ENCODE assay signal across 15 cellular contexts in genomic region chr1:109027841-109028240, GRCh38. TPM values are rescaled to one million over a fixed set of nuclear protein-coding genes. Genes with fewer than 3 reads are reported as not detected.
DNase-seq lines count a peak whose midpoint lies in the region; ATAC-seq and TF ChIP-seq lines count a peak whose summit lies in the region.
"Had no signal": no experiment of that assay in that cellular context is flagged by ENCODE, and none has a peak within 500 bp of the region (broad histone marks: within the 10 kb centered on the region; RNA-seq: fewer than 3 reads in every experiment).

No MANE protein-coding gene starts in this region.

- dilution Hi-C loops in mammary epithelial cell (cut with HindIII; ENCODE audit: low sequenced_read_pairs), result no loop called here

- intact Hi-C loops in CD4-positive, alpha-beta T cell (cut with DNase I, micrococcal nuclease), result loop anchor here in 1 of 2 experiments (2.0 kb wide), 1 partner anchor 85 kb away; a partner anchor contains a TSS
- intact Hi-C loops in mammary epithelial cell (cut with micrococcal nuclease), result no loop called here

- no peak for ATAC-seq in CD4-positive, alpha-beta T cell (ENCODE audit: poor library complexity)
- no peak for ATAC-seq in stimulated activated effector memory CD8-positive, alpha-beta T cell treated with anti-CD3 and anti-CD28 coated beads, Interleukin-12 subunit alpha, Interleukin-12 subunit beta, amount 100 ng/mL, for 72 hours
- ATAC-seq: left lobe of liver had no signal

- CTCF ChIA-PET in CD4-positive, alpha-beta T cell (lab: Charles Lee), result interaction anchor here (0.9 to 2.2 kb wide), 5 partner anchors 17 to 85 kb away, joined by 3 to 11 read pairs (median 4); partner anchors contain the start of gene TAF13
- CTCF ChIA-PET in mammary epithelial cell (lab: Charles Lee; ENCODE audit: low non-redundant PET), result interaction anchor here (0.6 to 0.7 kb wide), 2 partner anchors 14 to 132 kb away, joined by 5 to 6 read pairs; partner anchors contain the start of gene WDR47

- no peaks in the 10 kb centered on the region for H3K27me3 ChIP-seq in CD4-positive, alpha-beta T cell (ENCODE audit: control insufficient read depth, insufficient read depth, low read length)
- H3K27me3 ChIP-seq in mammary epithelial cell (ENCODE audit: insufficient read depth, low read length), result no peaks in the 10 kb centered on the region
- no peaks in the 10 kb centered on the region for H3K27me3 ChIP-seq in neural progenitor cell

- H3K27me3 Mint-ChIP-seq in CD4-positive, alpha-beta T cell, result no peaks in the 10 kb centered on the region
- H3K27me3 Mint-ChIP-seq in HFFc6 (ENCODE audit: insufficient read depth) (no peaks in the 10 kb centered on the region), neural progenitor cell (ENCODE audit: insufficient read depth, low read depth) (no peaks in the 10 kb centered on the region)
- H3K27me3 Mint-ChIP-seq: activated naive CD8-positive, alpha-beta T cell treated with anti-CD3 and anti-CD28 coated beads, Interleukin-2, amount 10 ng/mL, durations not matched to agents 7 days and 5 days; central memory CD8-positive, alpha-beta T cell; naive B cell had no signal

- H3K27ac Mint-ChIP-seq in CD4-positive, alpha-beta T cell, result no peak overlapping the region
- H3K27ac Mint-ChIP-seq in HFFc6 (no peak overlapping the region), neural progenitor cell (no peak overlapping the region)
- H3K27ac Mint-ChIP-seq in stimulated activated effector memory CD8-positive, alpha-beta T cell treated with anti-CD3 and anti-CD28 coated beads, Interleukin-12 subunit alpha, Interleukin-12 subunit beta, amount 100 ng/mL, for 72 hours, result no peak overlapping the region
- H3K27ac Mint-ChIP-seq: activated naive CD8-positive, alpha-beta T cell treated with anti-CD3 and anti-CD28 coated beads, Interleukin-2, amount 10 ng/mL, durations not matched to agents 7 days and 5 days had no signal

- peaks cover 11% of the 10 kb centered on the region for H3K36me3 Mint-ChIP-seq in CD4-positive, alpha-beta T cell (ENCODE audit: low read depth)
- H3K36me3 Mint-ChIP-seq in HFFc6 (ENCODE audit: low read depth) (no peaks in the 10 kb centered on the region), neural progenitor cell (no peaks in the 10 kb centered on the region)
- no peaks in the 10 kb centered on the region for H3K36me3 Mint-ChIP-seq in stimulated activated effector memory CD8-positive, alpha-beta T cell treated with anti-CD3 and anti-CD28 coated beads, Interleukin-12 subunit alpha, Interleukin-12 subunit beta, amount 100 ng/mL, for 72 hours
- H3K36me3 Mint-ChIP-seq: activated naive CD8-positive, alpha-beta T cell treated with anti-CD3 and anti-CD28 coated beads, Interleukin-2, amount 10 ng/mL, durations not matched to agents 7 days and 5 days; naive B cell had no signal

- H3K9ac ChIP-seq in mammary epithelial cell (ENCODE audit: insufficient read depth, low read length) (no peak overlapping the region), neural progenitor cell (no peak overlapping the region)

- H3K4me3 Mint-ChIP-seq in CD4-positive, alpha-beta T cell, result no peak overlapping the region
- H3K4me3 Mint-ChIP-seq in HFFc6, result no peak overlapping the region
- no peak overlapping the region for H3K4me3 Mint-ChIP-seq in neural progenitor cell
- no peak overlapping the region for H3K4me3 Mint-ChIP-seq in stimulated activated effector memory CD8-positive, alpha-beta T cell treated with anti-CD3 and anti-CD28 coated beads, Interleukin-12 subunit alpha, Interleukin-12 subunit beta, amount 100 ng/mL, for 72 hours
- H3K4me3 Mint-ChIP-seq: activated naive CD8-positive, alpha-beta T cell treated with anti-CD3 and anti-CD28 coated beads, Interleukin-2, amount 10 ng/mL, durations not matched to agents 7 days and 5 days; central memory CD8-positive, alpha-beta T cell; naive B cell had no signal

- H3K4me1 Mint-ChIP-seq in CD4-positive, alpha-beta T cell (ENCODE audit: low read depth), result peaks cover 6% of the 10 kb centered on the region
- peaks cover 15% of the 10 kb centered on the region for H3K4me1 Mint-ChIP-seq in HFFc6 (ENCODE audit: low read depth)
- H3K4me1 Mint-ChIP-seq in neural progenitor cell, result no peaks in the 10 kb centered on the region
- H3K4me1 Mint-ChIP-seq in stimulated activated effector memory CD8-positive, alpha-beta T cell treated with anti-CD3 and anti-CD28 coated beads, Interleukin-12 subunit alpha, Interleukin-12 subunit beta, amount 100 ng/mL, for 72 hours, result no peaks in the 10 kb centered on the region
- H3K4me1 Mint-ChIP-seq: central memory CD8-positive, alpha-beta T cell had no signal

- H3K4me3 ChIP-seq in mammary epithelial cell (replicated peaks in 1 of 3; ENCODE audit: insufficient read depth in 1 of 3, low read depth in 2 of 3, low read length in 3 of 3) (no peak overlapping the region), neural progenitor cell (no peak overlapping the region)

- no peaks in the 10 kb centered on the region for H3F3A ChIP-seq in neural progenitor cell (ENCODE audit: low read depth)

- in situ Hi-C loops in mammary epithelial cell (cut with MboI; ENCODE audit: low sequenced_read_pairs in 2 of 2), result no loop called here

- H2AFZ ChIP-seq in mammary epithelial cell (ENCODE audit: low read depth, low read length), result no peak overlapping the region
- no peak overlapping the region for H2AFZ ChIP-seq in neural progenitor cell (replicated peaks)

- peaks cover 74% of the 10 kb centered on the region for H3K79me2 ChIP-seq in mammary epithelial cell (ENCODE audit: insufficient read depth, low read length)
- no peaks in the 10 kb centered on the region for H3K79me2 ChIP-seq in neural progenitor cell (ENCODE audit: low read depth)

- H3K36me3 ChIP-seq in mammary epithelial cell (ENCODE audit: insufficient read depth, low read length) (peaks cover 3% of the 10 kb centered on the region), neural progenitor cell (no peaks in the 10 kb centered on the region)

- no peak for DNase-seq in CD4-positive, alpha-beta T cell
- DNase-seq in HFFc6 (no peak), mammary epithelial cell (no peak), neural progenitor cell (ENCODE audit: low spot score) (no peak), HK-2 (ENCODE audit: unreplicated experiment) (no peak)
- no peak for DNase-seq in activated CD4-positive, alpha-beta T cell treated with anti-CD3 and anti-CD28 coated beads, Interleukin-2, amount 50 U/mL, for 1 hour
- no peak for DNase-seq in stimulated activated effector memory CD8-positive, alpha-beta T cell treated with anti-CD3 and anti-CD28 coated beads, Interleukin-12 subunit alpha, Interleukin-12 subunit beta, amount 100 ng/mL, for 72 hours (ENCODE audit: low spot score in 2 of 2)
- DNase-seq: activated CD4-positive, CD25-positive, alpha-beta regulatory T cell treated with anti-CD3 and anti-CD28 coated beads, Interleukin-2, amount 50 U/mL, for 72 hours; activated naive CD8-positive, alpha-beta T cell treated with anti-CD3 and anti-CD28 coated beads, Interleukin-2, amount 10 ng/mL, durations not matched to agents 7 days and 5 days; activated T-cell treated with anti-CD3 and anti-CD28 coated beads for 4 hours; naive B cell; retina; stimulated activated CD4-positive, alpha-beta T cell treated with anti-CD3 and anti-CD28 coated beads, Interleukin-4, amount 100 ng/mL, for 1 hour had no signal

- no peak overlapping the region for H3K27ac ChIP-seq in CD4-positive, alpha-beta T cell (ENCODE audit: low read depth, low read length)
- H3K27ac ChIP-seq in mammary epithelial cell (ENCODE audit: insufficient read depth, low read depth, low read length), result no peak overlapping the region
- no peak overlapping the region for H3K27ac ChIP-seq in neural progenitor cell

- H3K4me2 ChIP-seq in mammary epithelial cell (ENCODE audit: insufficient read depth, low read depth, low read length) (peak overlapping the region; percentile 16), neural progenitor cell (no peak overlapping the region)

- H4K20me1 ChIP-seq in mammary epithelial cell (ENCODE audit: insufficient read depth, low read length) (no peaks in the 10 kb centered on the region), neural progenitor cell (ENCODE audit: low read depth) (no peaks in the 10 kb centered on the region)

- H3K9me3 ChIP-seq in CD4-positive, alpha-beta T cell (ENCODE audit: control insufficient read depth, low read length), result no peaks in the 10 kb centered on the region
- no peaks in the 10 kb centered on the region for H3K9me3 ChIP-seq in mammary epithelial cell (replicated peaks; ENCODE audit: insufficient read depth, low read length)
- H3K9me3 ChIP-seq in neural progenitor cell (ENCODE audit: low read depth), result no peaks in the 10 kb centered on the region

- no TSS peak for BruUV-seq in mammary epithelial cell (replicated peaks; lab: Mats Ljungman, UMichigan)

- H3K9me3 Mint-ChIP-seq in CD4-positive, alpha-beta T cell, result no peaks in the 10 kb centered on the region
- H3K9me3 Mint-ChIP-seq in HFFc6 (no peaks in the 10 kb centered on the region), neural progenitor cell (no peaks in the 10 kb centered on the region)
- H3K9me3 Mint-ChIP-seq in stimulated activated effector memory CD8-positive, alpha-beta T cell treated with anti-CD3 and anti-CD28 coated beads, Interleukin-12 subunit alpha, Interleukin-12 subunit beta, amount 100 ng/mL, for 72 hours, result no peaks in the 10 kb centered on the region
- H3K9me3 Mint-ChIP-seq: activated naive CD8-positive, alpha-beta T cell treated with anti-CD3 and anti-CD28 coated beads, Interleukin-2, amount 10 ng/mL, durations not matched to agents 7 days and 5 days; central memory CD8-positive, alpha-beta T cell; naive B cell had no signal

- H3K4me1 ChIP-seq in mammary epithelial cell (ENCODE audit: insufficient read depth, low read length) (peaks cover 9% of the 10 kb centered on the region), neural progenitor cell (no peaks in the 10 kb centered on the region)

- peak; percentile 27 for TF ChIP-seq CTCF in CD4-positive, alpha-beta T cell (IDR thresholded peaks at IDR 0.05)
- TF ChIP-seq CTCF in HFFc6 (IDR thresholded peaks at IDR 0.05) (peak; percentile 62), mammary epithelial cell (conservative IDR thresholded peaks at IDR 0.05 in 1 of 2, IDR thresholded peaks at IDR 0.05 in 1 of 2; ENCODE audit: extremely low read depth in 1 of 2, insufficient read depth in 1 of 2, low read depth in 1 of 2, low read length in 2 of 2) (peak; percentile 20 to 28), neural progenitor cell (IDR thresholded peaks at IDR 0.05) (peak; percentile 26)

- POLR2A ChIA-PET in CD4-positive, alpha-beta T cell (lab: Charles Lee), result interaction anchor here (0.6 to 0.9 kb wide), 3 partner anchors 11 to 48 kb away, joined by 3 read pairs; partner anchors contain the start of gene TAF13

RNA-seq across cellular contexts. Expression of gene WDR47, which starts 14.1 kb away (rescaled TPM):
- 10 to 100 TPM; 16.2 to 18.7 TPM for total RNA-seq in CD4-positive, alpha-beta T cell
- 10 to 100 TPM; 13.8 to 18.2 (median 17.5) TPM for total RNA-seq in HFFc6 (2021; fragmentation: NEBNext Ultra II Directional; extraction: Animal tissue kit (Norgen Biotek cat#: 25700))
- total RNA-seq in mammary epithelial cell (10 to 100 TPM; 24.3 to 45.5 TPM), neural progenitor cell (ENCODE audit: low replicate concordance) (8.2 and 17.3 TPM in 2 replicates)
- polyA plus RNA-seq in mammary epithelial cell, result 13.9 TPM
- polyA minus RNA-seq in mammary epithelial cell, result 10.2 TPM

RNA-seq across cellular contexts. Expression of gene TAF13, which starts 48.0 kb away (rescaled TPM):
- total RNA-seq in CD4-positive, alpha-beta T cell, result 10 to 100 TPM; 25.9 to 26.5 TPM
- total RNA-seq in HFFc6 (2021; fragmentation: NEBNext Ultra II Directional; extraction: Animal tissue kit (Norgen Biotek cat#: 25700)), result 100 to 1,000 TPM in 5 of 6 experiments, 10 to 100 TPM in 1; 94.3 to 150 (median 106) TPM
- total RNA-seq in mammary epithelial cell (10 to 100 TPM; 67.8 to 80.4 TPM), neural progenitor cell (ENCODE audit: low replicate concordance) (26.9 and 48.4 TPM in 2 replicates)
- polyA plus RNA-seq in mammary epithelial cell, result 21.9 TPM
- 51.7 TPM for polyA minus RNA-seq in mammary epithelial cell
